Comparison of ENCODE assay signal across 1 cellular context in the genomic region with DNA sequence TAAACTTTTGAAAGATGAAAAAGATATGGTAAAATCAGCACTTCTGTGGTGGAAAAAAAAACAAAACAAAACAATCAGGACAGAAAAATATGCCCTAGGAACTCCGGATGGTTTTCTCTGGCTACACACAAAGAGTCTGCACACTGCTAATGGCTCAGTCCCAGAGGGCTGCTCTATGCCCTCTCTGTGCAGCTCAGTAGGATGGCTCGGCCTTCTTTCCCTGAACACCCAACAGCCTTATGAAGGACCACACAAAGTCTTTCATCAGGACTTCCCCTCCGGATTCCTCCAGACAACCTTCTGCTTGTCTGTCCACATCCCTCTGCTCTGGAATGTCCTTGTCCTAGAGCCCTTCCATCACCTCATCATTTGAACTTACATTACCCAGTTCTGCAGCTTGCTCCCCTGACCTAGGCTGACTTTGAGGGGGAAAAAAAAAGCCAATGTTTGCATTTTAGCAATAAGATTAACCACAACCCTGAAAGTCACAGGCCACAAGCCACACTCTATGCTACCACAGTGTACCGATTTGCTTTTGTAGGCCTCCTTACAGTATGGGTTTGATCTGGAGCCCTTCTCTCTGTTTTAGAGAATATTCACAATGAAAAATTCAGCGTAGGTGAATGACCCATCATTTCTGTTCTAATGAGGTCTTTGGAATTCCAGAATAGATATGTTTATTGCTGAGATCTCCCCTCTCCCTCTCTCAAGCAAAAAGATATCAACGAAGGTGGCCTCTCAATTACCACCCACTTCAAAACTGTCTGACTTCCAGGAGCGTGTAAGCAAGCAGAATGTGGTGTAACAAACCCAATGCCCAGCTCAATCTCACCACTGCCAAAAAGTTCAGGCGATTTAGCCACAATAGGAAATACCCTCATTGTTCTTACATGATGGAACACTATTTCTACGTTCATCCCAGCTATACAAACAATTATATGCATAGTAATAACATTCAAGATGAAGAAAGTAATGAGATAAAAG.
TF ChIP-seq lines count a peak whose summit lies in the region.

No MANE protein-coding gene starts in this region.

TF ChIP-seq in GM12878, 131 proteins besides CTCF, POLR2A, EP300 and RAD21 (continued from another document):
- TF ChIP-seq EED (IDR thresholded peaks at IDR 0.05; ENCODE audit: low read depth) (peak; percentile 43; the same call in 1 of the 2 replicates), PAX5 (IDR thresholded peaks at IDR 0.05; ENCODE audit: borderline replicate concordance, low read depth, low read length) (peak; percentile 20; the same call in 1 of the 2 replicates), BRCA1 (IDR thresholded peaks at IDR 0.05; ENCODE audit: low read depth, low read length) (no peak), IKZF2 (IDR thresholded peaks at IDR 0.05) (0 out of 4 replicates have a peak, but pooled peaks of 1 of the 2 experiments have one; percentile 15), CREM (IDR thresholded peaks at IDR 0.05; ENCODE audit: low read depth) (peak; percentile 27; the same call in 1 of the 2 replicates), NFIC (IDR thresholded peaks at IDR 0.05; ENCODE audit: low read depth, low read length) (peak; percentile 74), SREBF1 (IDR thresholded peaks at IDR 0.05; ENCODE audit: low read length) (no peak), CHD2 (IDR thresholded peaks at IDR 0.05; ENCODE audit: borderline replicate concordance, low read depth, low read length) (no peak), NFYA (IDR thresholded peaks at IDR 0.05; ENCODE audit: borderline replicate concordance, low read depth, low read length) (no peak)
- TF ChIP-seq, protein P1, sequence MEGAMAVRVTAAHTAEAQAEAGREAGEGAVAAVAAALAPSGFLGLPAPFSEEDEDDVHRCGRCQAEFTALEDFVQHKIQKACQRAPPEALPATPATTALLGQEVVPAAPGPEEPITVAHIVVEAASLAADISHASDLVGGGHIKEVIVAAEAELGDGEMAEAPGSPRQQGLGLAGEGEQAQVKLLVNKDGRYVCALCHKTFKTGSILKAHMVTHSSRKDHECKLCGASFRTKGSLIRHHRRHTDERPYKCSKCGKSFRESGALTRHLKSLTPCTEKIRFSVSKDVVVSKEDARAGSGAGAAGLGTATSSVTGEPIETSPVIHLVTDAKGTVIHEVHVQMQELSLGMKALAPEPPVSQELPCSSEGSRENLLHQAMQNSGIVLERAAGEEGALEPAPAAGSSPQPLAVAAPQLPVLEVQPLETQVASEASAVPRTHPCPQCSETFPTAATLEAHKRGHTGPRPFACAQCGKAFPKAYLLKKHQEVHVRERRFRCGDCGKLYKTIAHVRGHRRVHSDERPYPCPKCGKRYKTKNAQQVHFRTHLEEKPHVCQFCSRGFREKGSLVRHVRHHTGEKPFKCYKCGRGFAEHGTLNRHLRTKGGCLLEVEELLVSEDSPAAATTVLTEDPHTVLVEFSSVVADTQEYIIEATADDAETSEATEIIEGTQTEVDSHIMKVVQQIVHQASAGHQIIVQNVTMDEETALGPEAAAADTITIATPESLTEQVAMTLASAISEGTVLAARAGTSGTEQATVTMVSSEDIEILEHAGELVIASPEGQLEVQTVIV (IDR thresholded peaks at IDR 0.05; ENCODE audit: borderline replicate concordance, partially characterized antibody), result no peak
- TF ChIP-seq, protein P2, sequence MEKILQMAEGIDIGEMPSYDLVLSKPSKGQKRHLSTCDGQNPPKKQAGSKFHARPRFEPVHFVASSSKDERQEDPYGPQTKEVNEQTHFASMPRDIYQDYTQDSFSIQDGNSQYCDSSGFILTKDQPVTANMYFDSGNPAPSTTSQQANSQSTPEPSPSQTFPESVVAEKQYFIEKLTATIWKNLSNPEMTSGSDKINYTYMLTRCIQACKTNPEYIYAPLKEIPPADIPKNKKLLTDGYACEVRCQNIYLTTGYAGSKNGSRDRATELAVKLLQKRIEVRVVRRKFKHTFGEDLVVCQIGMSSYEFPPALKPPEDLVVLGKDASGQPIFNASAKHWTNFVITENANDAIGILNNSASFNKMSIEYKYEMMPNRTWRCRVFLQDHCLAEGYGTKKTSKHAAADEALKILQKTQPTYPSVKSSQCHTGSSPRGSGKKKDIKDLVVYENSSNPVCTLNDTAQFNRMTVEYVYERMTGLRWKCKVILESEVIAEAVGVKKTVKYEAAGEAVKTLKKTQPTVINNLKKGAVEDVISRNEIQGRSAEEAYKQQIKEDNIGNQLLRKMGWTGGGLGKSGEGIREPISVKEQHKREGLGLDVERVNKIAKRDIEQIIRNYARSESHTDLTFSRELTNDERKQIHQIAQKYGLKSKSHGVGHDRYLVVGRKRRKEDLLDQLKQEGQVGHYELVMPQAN (conservative IDR thresholded peaks at IDR 0.05), result no peak
- TF ChIP-seq, protein P3, sequence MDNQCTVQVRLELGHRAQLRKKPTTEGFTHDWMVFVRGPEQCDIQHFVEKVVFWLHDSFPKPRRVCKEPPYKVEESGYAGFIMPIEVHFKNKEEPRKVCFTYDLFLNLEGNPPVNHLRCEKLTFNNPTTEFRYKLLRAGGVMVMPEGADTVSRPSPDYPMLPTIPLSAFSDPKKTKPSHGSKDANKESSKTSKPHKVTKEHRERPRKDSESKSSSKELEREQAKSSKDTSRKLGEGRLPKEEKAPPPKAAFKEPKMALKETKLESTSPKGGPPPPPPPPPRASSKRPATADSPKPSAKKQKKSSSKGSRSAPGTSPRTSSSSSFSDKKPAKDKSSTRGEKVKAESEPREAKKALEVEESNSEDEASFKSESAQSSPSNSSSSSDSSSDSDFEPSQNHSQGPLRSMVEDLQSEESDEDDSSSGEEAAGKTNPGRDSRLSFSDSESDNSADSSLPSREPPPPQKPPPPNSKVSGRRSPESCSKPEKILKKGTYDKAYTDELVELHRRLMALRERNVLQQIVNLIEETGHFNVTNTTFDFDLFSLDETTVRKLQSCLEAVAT (IDR thresholded peaks at IDR 0.05), result 0 out of 2 replicates have a peak, but pooled peaks have one; percentile 50
- TF ChIP-seq, protein P4, sequence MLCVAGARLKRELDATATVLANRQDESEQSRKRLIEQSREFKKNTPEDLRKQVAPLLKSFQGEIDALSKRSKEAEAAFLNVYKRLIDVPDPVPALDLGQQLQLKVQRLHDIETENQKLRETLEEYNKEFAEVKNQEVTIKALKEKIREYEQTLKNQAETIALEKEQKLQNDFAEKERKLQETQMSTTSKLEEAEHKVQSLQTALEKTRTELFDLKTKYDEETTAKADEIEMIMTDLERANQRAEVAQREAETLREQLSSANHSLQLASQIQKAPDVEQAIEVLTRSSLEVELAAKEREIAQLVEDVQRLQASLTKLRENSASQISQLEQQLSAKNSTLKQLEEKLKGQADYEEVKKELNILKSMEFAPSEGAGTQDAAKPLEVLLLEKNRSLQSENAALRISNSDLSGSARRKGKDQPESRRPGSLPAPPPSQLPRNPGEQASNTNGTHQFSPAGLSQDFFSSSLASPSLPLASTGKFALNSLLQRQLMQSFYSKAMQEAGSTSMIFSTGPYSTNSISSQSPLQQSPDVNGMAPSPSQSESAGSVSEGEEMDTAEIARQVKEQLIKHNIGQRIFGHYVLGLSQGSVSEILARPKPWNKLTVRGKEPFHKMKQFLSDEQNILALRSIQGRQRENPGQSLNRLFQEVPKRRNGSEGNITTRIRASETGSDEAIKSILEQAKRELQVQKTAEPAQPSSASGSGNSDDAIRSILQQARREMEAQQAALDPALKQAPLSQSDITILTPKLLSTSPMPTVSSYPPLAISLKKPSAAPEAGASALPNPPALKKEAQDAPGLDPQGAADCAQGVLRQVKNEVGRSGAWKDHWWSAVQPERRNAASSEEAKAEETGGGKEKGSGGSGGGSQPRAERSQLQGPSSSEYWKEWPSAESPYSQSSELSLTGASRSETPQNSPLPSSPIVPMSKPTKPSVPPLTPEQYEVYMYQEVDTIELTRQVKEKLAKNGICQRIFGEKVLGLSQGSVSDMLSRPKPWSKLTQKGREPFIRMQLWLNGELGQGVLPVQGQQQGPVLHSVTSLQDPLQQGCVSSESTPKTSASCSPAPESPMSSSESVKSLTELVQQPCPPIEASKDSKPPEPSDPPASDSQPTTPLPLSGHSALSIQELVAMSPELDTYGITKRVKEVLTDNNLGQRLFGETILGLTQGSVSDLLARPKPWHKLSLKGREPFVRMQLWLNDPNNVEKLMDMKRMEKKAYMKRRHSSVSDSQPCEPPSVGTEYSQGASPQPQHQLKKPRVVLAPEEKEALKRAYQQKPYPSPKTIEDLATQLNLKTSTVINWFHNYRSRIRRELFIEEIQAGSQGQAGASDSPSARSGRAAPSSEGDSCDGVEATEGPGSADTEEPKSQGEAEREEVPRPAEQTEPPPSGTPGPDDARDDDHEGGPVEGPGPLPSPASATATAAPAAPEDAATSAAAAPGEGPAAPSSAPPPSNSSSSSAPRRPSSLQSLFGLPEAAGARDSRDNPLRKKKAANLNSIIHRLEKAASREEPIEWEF (IDR thresholded peaks at IDR 0.05; ENCODE audit: insufficient replicate concordance, low read depth, low read length), result no peak
